Comparison of ENCODE assay signal across 19 cellular contexts in genomic region chr2:47504174-47504810, GRCh38.
DNase-seq lines count a peak whose midpoint lies in the region; ATAC-seq and TF ChIP-seq lines count a peak whose summit lies in the region.
"Had no signal": no experiment of that assay in that cellular context is flagged by ENCODE, and none has a peak within 500 bp of the region (broad histone marks: within the 10 kb centered on the region; RNA-seq: fewer than 3 reads in every experiment).

No MANE protein-coding gene starts in this region.

- H3K4me1 Mint-ChIP-seq in neural crest cell, result no peaks in the 10 kb centered on the region

- H3K36me3 ChIP-seq in Karpas-422 (ENCODE audit: insufficient read depth, low read length) (peaks cover 7% of the 10 kb centered on the region), heart right ventricle (no peaks in the 10 kb centered on the region)
- H3K36me3 ChIP-seq: neutrophil had no signal

- H3K4me1 ChIP-seq in Karpas-422 (ENCODE audit: low read length) (peaks cover 35% of the 10 kb centered on the region), heart right ventricle (no peaks in the 10 kb centered on the region)

- ATAC-seq in GM18907 (IDR thresholded peaks at IDR 0.05; ENCODE audit: unreplicated experiment) (peak; percentile 14), GM21723 (IDR thresholded peaks at IDR 0.05; ENCODE audit: unreplicated experiment) (peak; percentile 11), heart right ventricle (no peak), GM21737 (IDR thresholded peaks at IDR 0.05; ENCODE audit: unreplicated experiment) (no peak)

- H3K4me3 ChIP-seq in Karpas-422 (ENCODE audit: low read length), result peak overlapping the region; percentile 63
- H3K4me3 ChIP-seq in heart right ventricle, result no peak overlapping the region
- H3K4me3 ChIP-seq: GM23248 had no signal

- peak overlapping the region; percentile 89 for H3K4me2 ChIP-seq in Karpas-422 (ENCODE audit: low read depth, low read length, poor library complexity, severe bottlenecking)

- H4K20me1 ChIP-seq in Karpas-422 (ENCODE audit: insufficient read depth, low read depth, low read length), result no peaks in the 10 kb centered on the region

- peaks cover 18% of the 10 kb centered on the region for H3K9me3 Mint-ChIP-seq in neural crest cell

- H3K36me3 Mint-ChIP-seq in neural crest cell (ENCODE audit: low read depth), result peaks cover 15% of the 10 kb centered on the region

- no peaks in the 10 kb centered on the region for H3K9me2 ChIP-seq in Karpas-422 (replicated peaks; ENCODE audit: insufficient read depth, low read length)

- intact Hi-C loops in heart right ventricle (cut with DNase I), result no loop called here

- POLR2A ChIA-PET in HEK293T (lab: Yijun Ruan, JAX), result no interaction called here

- H3K4me3 Mint-ChIP-seq in neural crest cell, result no peak overlapping the region
- H3K4me3 Mint-ChIP-seq: immature natural killer cell had no signal

- H3K27ac Mint-ChIP-seq in neural crest cell (ENCODE audit: unreplicated experiment), result peak overlapping the region; percentile 19

- H3K27me3 Mint-ChIP-seq in neural crest cell (ENCODE audit: low read depth), result no peaks in the 10 kb centered on the region

- H3K27me3 ChIP-seq in Karpas-422 (ENCODE audit: low read length), result no peaks in the 10 kb centered on the region
- H3K27me3 ChIP-seq in heart right ventricle, result no peaks in the 10 kb centered on the region

- peak; percentile 90 for DNase-seq in Karpas-422
- DNase-seq in neural crest cell (ENCODE audit: low read depth, low spot score), result no peak
- DNase-seq in heart right ventricle, result no peak
- DNase-seq in HEK293T (ENCODE audit: extremely low spot score), result no peak
- DNase-seq in activated effector memory CD4-positive, alpha-beta T cell treated with Interleukin-2 at 50 U/mL for 16 hours, result no peak
- DNase-seq: activated CD4-positive, alpha-beta T cell treated with anti-CD3 and anti-CD28 coated beads for 48 hours; amniotic stem cell; caudate nucleus; effector CD8-positive, alpha-beta T cell; GF-D8; GM23248; immature natural killer cell; NCI-H1694; stimulated activated CD4-positive, alpha-beta T cell treated with anti-CD3 and anti-CD28 coated beads, Interleukin-12 subunit alpha, Interleukin-12 subunit beta, amount 100 ng/mL, for 4 hours had no signal

- CTCF ChIA-PET in HEK293T (lab: Yijun Ruan, JAX), result no interaction called here

- H3K9ac ChIP-seq in Karpas-422 (ENCODE audit: low read length), result peak overlapping the region; percentile 81
- H3K9ac ChIP-seq: GM23248 had no signal

- WGBS in heart right ventricle, 2 donors, result 96 to 97% methylated on average over 6 of the region's 6 CpGs

- no peaks in the 10 kb centered on the region for H3K79me2 ChIP-seq in Karpas-422 (ENCODE audit: low read length)

- H3K9me3 ChIP-seq in Karpas-422 (ENCODE audit: low read length) (peaks cover 12% of the 10 kb centered on the region; the same call in 1 of the 2 replicates), heart right ventricle (peaks cover 0 to 22% (median 0%) of the 10 kb centered on the region in 11 donors)
- H3K9me3 ChIP-seq: neutrophil had no signal

- H3K27ac ChIP-seq in Karpas-422 (ENCODE audit: low read length) (peak overlapping the region; percentile 99), heart right ventricle (no peak overlapping the region)
- H3K27ac ChIP-seq: GM23248, neutrophil, RWPE1 had no signal

- H2AFZ ChIP-seq in Karpas-422 (ENCODE audit: low read length), result no peak overlapping the region
- H2AFZ ChIP-seq: GM23248 had no signal

- no peak for TF ChIP-seq CTCF in neural crest cell (conservative IDR thresholded peaks at IDR 0.05)
- no peak for TF ChIP-seq CTCF in heart right ventricle (IDR thresholded peaks at IDR 0.05)

TF ChIP-seq in HEK293T, 16 proteins besides CTCF, POLR2A, EP300 and RAD21:
- TF ChIP-seq NFRKB (IDR thresholded peaks at IDR 0.05) (no peak), ARNT (IDR thresholded peaks at IDR 0.05) (no peak), FOXM1 (IDR thresholded peaks at IDR 0.05; ENCODE audit: borderline replicate concordance) (no peak), TARDBP (IDR thresholded peaks at IDR 0.05) (no peak), SUZ12 (IDR thresholded peaks at IDR 0.05) (no peak), SP1 (IDR thresholded peaks at IDR 0.05) (no peak), L3MBTL2 (conservative IDR thresholded peaks at IDR 0.05) (no peak), FOXA1 (IDR thresholded peaks at IDR 0.05) (no peak), ELF4 (IDR thresholded peaks at IDR 0.05) (no peak), LEF1 (IDR thresholded peaks at IDR 0.05; ENCODE audit: borderline replicate concordance) (no peak), BHLHE40 (IDR thresholded peaks at IDR 0.05; ENCODE audit: borderline replicate concordance) (no peak), CTBP1 (IDR thresholded peaks at IDR 0.05; ENCODE audit: borderline replicate concordance) (no peak), FOXK2 (IDR thresholded peaks at IDR 0.05) (no peak), HDGF (IDR thresholded peaks at IDR 0.05; ENCODE audit: borderline replicate concordance) (no peak), ZNF384 (IDR thresholded peaks at IDR 0.05) (no peak)
- TF ChIP-seq, protein P1, sequence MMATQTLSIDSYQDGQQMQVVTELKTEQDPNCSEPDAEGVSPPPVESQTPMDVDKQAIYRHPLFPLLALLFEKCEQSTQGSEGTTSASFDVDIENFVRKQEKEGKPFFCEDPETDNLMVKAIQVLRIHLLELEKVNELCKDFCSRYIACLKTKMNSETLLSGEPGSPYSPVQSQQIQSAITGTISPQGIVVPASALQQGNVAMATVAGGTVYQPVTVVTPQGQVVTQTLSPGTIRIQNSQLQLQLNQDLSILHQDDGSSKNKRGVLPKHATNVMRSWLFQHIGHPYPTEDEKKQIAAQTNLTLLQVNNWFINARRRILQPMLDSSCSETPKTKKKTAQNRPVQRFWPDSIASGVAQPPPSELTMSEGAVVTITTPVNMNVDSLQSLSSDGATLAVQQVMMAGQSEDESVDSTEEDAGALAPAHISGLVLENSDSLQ (IDR thresholded peaks at IDR 0.05), result no peak

Comparison
In these comparisons a context has a peak if more than half of its experiments do, and no peak if none do; other contexts are left out.
1. ATAC-seq: peak in GM18907 (single experiment) and GM21723 (single experiment); none in heart right ventricle (0 of 8) and GM21737 (single experiment).